1 cellular context compared by ENCODE assay signal in the genomic region with DNA sequence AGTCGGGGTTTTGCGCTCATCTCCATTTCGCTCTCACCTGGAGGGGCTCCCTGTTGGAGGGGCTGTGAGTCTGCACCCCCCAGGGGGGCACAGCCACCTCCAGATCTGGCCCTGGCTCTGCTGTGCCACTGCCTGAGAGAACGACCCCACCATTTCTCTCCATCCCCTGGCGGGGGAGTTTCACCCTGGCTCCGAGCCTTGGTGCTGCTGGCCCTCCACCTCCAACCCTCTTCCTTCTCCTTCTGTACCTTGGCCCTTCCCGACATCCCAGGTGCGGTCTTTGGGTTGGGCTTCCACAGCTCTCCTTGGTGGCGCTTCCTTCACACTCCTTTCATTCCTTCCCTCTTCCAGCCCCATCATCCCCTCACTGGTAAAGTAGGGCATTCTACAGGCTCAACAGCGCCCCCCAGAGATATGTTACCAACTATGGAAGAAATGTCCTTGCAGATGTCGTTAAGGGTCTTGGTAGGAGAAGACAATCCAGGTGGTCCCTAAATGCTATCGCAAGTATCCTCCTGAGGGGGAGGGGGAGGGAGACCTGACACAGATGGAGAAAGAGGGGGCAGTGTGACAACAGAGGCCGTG.
TF ChIP-seq lines count a peak whose summit lies in the region.

No MANE protein-coding gene starts in this region.

TF ChIP-seq in HEK293, 187 proteins besides CTCF, POLR2A, EP300 and RAD21 (continued from another document):
- TF ChIP-seq GLIS1 (tag by site-specific recombination; IDR thresholded peaks at IDR 0.05), result no peak
- TF ChIP-seq ZIC2 (tag by site-specific recombination; IDR thresholded peaks at IDR 0.05), result 0 out of 2 replicates have a peak, but pooled peaks have one; percentile 3
- no peak for TF ChIP-seq PRDM4 (tag by site-specific recombination; IDR thresholded peaks at IDR 0.05)
- TF ChIP-seq ZNF19 (tag by site-specific recombination; IDR thresholded peaks at IDR 0.05; ENCODE audit: low read depth), result no peak
